ENCODE assay signal across 1 cellular context in genomic region chr7:1781369-1781768, GRCh38.
TF ChIP-seq lines count a peak whose summit lies in the region.

No MANE protein-coding gene starts in this region.

TF ChIP-seq in K562, 482 proteins besides CTCF, POLR2A, EP300 and RAD21 (continued from another document):
- TF ChIP-seq MLX (CRISPR knock-in tag; conservative IDR thresholded peaks at IDR 0.05), result no peak
- no peak for TF ChIP-seq PATZ1 (CRISPR knock-in tag; IDR thresholded peaks at IDR 0.05; ENCODE audit: borderline replicate concordance)
- TF ChIP-seq CBX8 (IDR thresholded peaks at IDR 0.05; ENCODE audit: borderline replicate concordance, extremely low read depth, low read depth, low read length, poor library complexity, severe bottlenecking), result no peak
- no peak for TF ChIP-seq TFAP4 (CRISPR knock-in tag; IDR thresholded peaks at IDR 0.05; ENCODE audit: borderline replicate concordance)
- TF ChIP-seq ZNF311 (CRISPR knock-in tag; IDR thresholded peaks at IDR 0.05), result no peak
- TF ChIP-seq FUS (optimal IDR thresholded peaks at IDR 0.05; ENCODE audit: low read depth, low read length), result no peak
